In genomic region chr4:122118243-122118642, GRCh38 we compare ENCODE assay signal across 15 cellular contexts.
"Had no signal": no experiment of that assay in that cellular context is flagged by ENCODE, and none has a peak within 500 bp of the region (broad histone marks: within the 10 kb centered on the region; RNA-seq: fewer than 3 reads in every experiment).

No MANE protein-coding gene starts in this region.

- H3K4me3 Mint-ChIP-seq: activated B cell treated with CpG ODN at 0.5 μM for 24 hours; activated CD4-positive, alpha-beta T cell treated with anti-CD3 and anti-CD28 coated beads, Interleukin-2, amount 10 ng/mL, durations not matched to agents 24 days and 14 days; activated naive CD8-positive, alpha-beta T cell; activated T-cell treated with anti-CD3 and anti-CD28 coated beads, Interleukin-2, amount 50 U/mL, for 24 hours; brain; dendritic cell treated with granulocyte-macrophage colony-stimulating factor and Interleukin-4, amounts not matched to agents 40 ng/mL and 50 ng/mL, for 4 days; stimulated activated naive B cell treated with anti-CD40 and anti-IgM and Interleukin-4, amounts not matched to agents 10 μg/mL and 1 μg/mL and 100 μg/mL, for 72 hours had no signal

- H3K27ac ChIP-seq: epithelial cell of prostate, neutrophil, parathyroid adenoma, tibial artery had no signal

- H3K27me3 Mint-ChIP-seq: activated B cell treated with CpG ODN at 0.5 μM for 24 hours; activated CD4-positive, alpha-beta T cell treated with anti-CD3 and anti-CD28 coated beads, Interleukin-2, amount 10 ng/mL, durations not matched to agents 24 days and 14 days; activated naive CD8-positive, alpha-beta T cell; activated T-cell treated with anti-CD3 and anti-CD28 coated beads, Interleukin-2, amount 50 U/mL, for 24 hours; brain; dendritic cell treated with granulocyte-macrophage colony-stimulating factor and Interleukin-4, amounts not matched to agents 40 ng/mL and 50 ng/mL, for 4 days had no signal

- H2AFZ ChIP-seq: parathyroid adenoma had no signal

- H3K9me3 Mint-ChIP-seq: activated CD4-positive, alpha-beta T cell treated with anti-CD3 and anti-CD28 coated beads, Interleukin-2, amount 10 ng/mL, durations not matched to agents 24 days and 14 days; brain had no signal

- H3K4me1 Mint-ChIP-seq: activated B cell treated with CpG ODN at 0.5 μM for 24 hours; brain; stimulated activated naive B cell treated with anti-CD40 and anti-IgM and Interleukin-4, amounts not matched to agents 10 μg/mL and 1 μg/mL and 100 μg/mL, for 72 hours had no signal

- DNase-seq: activated B cell treated with CpG ODN at 0.5 μM for 24 hours; activated T-cell treated with anti-CD3 and anti-CD28 coated beads, Interleukin-2, amount 50 U/mL, for 24 hours; cerebellar nuclear complex; head of caudate nucleus; left colon; stimulated activated naive B cell treated with anti-CD40 and anti-IgM and Interleukin-4, amounts not matched to agents 10 μg/mL and 1 μg/mL and 100 μg/mL, for 72 hours; tibial artery had no signal

- H3K9me3 ChIP-seq: neutrophil had no signal

- H3K79me2 ChIP-seq: parathyroid adenoma had no signal

- H3K4me3 ChIP-seq: lung, tibial artery had no signal

- H3K27ac Mint-ChIP-seq: activated B cell treated with CpG ODN at 0.5 μM for 24 hours; activated CD4-positive, alpha-beta T cell treated with anti-CD3 and anti-CD28 coated beads, Interleukin-2, amount 10 ng/mL, durations not matched to agents 24 days and 14 days; activated naive CD8-positive, alpha-beta T cell; activated T-cell treated with anti-CD3 and anti-CD28 coated beads, Interleukin-2, amount 50 U/mL, for 24 hours; brain; dendritic cell treated with granulocyte-macrophage colony-stimulating factor and Interleukin-4, amounts not matched to agents 40 ng/mL and 50 ng/mL, for 4 days; stimulated activated naive B cell treated with anti-CD40 and anti-IgM and Interleukin-4, amounts not matched to agents 10 μg/mL and 1 μg/mL and 100 μg/mL, for 72 hours had no signal

- H3K36me3 Mint-ChIP-seq: brain; stimulated activated naive B cell treated with anti-CD40 and anti-IgM and Interleukin-4, amounts not matched to agents 10 μg/mL and 1 μg/mL and 100 μg/mL, for 72 hours had no signal

- H3K9ac ChIP-seq: parathyroid adenoma had no signal

- H3K27me3 ChIP-seq: neutrophil, tibial artery had no signal

- H3K4me1 ChIP-seq: parathyroid adenoma, tibial artery had no signal

- ATAC-seq: left colon; stimulated activated naive B cell treated with anti-CD40 and anti-IgM and Interleukin-4, amounts not matched to agents 10 μg/mL and 1 μg/mL and 100 μg/mL, for 72 hours had no signal

- H3K36me3 ChIP-seq: neutrophil, tibial artery had no signal
